In the genomic region with DNA sequence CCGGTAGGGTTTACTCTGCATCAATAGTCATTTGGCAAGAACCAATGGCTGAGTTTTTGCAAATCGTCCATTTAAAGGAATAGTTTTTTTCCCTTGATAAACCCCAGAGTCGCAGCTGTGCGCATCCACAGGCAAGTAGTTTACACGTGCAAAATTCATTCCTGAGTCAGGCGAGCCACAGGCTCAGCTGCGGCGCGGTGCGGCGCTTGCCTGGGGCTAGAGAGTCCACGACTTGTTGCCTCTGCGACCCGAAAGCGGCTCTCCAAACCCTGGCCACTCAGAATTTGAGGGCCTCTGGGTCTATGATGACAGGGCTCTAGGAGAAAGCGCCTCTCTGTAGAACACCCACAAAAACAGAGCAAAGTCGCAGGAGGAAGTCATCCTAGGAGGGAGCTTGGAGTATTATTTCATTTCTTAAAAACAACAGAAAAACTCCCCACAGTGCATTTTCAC, we compare ENCODE assay signal across 1 cellular context.
TF ChIP-seq lines count a peak whose summit lies in the region.

No MANE protein-coding gene starts in this region.

TF ChIP-seq in GM23338, 12 proteins besides CTCF, POLR2A, EP300 and RAD21 (continued from another document):
- no peak for TF ChIP-seq ZNF462 (CRISPR knock-in tag; IDR thresholded peaks at IDR 0.05)
